In the genomic region with DNA sequence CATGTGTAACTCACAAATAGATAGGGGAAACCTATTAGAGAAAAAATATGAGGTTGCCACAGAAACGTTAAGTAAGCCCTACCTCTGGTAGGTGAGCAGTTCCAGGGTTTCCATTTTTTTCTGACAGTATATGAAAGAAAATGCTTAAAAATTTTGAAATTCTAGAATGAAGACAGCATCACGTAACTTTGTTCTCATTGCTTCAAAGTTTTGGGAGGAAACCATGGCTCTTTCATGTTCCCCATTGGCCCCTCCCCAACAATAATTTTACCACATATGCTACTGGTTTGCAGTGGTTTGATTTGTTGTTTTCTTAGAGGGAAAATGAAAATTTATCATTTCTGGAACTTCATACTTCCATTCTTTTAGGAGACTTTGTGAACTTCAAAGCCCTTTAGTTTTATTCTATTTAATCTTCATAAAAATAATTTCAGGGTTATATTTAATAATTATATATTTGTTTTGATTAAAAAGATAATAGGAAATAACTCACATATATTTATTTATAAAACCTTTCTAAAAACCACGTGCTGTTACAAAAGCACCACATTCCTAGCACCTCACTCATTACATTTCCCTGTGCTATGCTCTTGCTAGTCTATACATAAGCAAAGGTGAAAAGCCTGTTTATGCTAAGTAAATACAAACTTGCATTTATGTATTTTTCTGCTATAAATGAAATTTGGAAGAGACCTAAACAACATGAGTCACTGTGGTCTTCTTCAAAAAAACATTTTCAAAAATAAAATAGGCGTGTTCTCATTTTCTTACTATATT, we compare ENCODE assay signal across 19 cellular contexts.
"Had no signal": no experiment of that assay in that cellular context is flagged by ENCODE, and none has a peak within 500 bp of the region (broad histone marks: within the 10 kb centered on the region; RNA-seq: fewer than 3 reads in every experiment).

No MANE protein-coding gene starts in this region.

- H3K27ac ChIP-seq: esophagus squamous epithelium, left lung, neutrophil, spleen, tibial artery, upper lobe of left lung, uterus had no signal

- FAIRE-seq: islet of Langerhans had no signal

- H3K4me3 ChIP-seq: esophagus squamous epithelium, left lung, lung, spleen, tibial artery, upper lobe of left lung, uterus had no signal

- DNase-seq: cortex of kidney; effector memory CD8-positive, alpha-beta T cell; esophagus squamous epithelium; left lung; mesenchymal stem cell; midbrain; naive B cell; spleen; stimulated activated CD4-positive, alpha-beta T cell treated with anti-CD3 and anti-CD28 coated beads, Interleukin-15, amount 100 ng/mL, for 24 hours; stimulated activated CD4-positive, alpha-beta T cell treated with anti-CD3 and anti-CD28 coated beads, Interleukin-1b, Interleukin-23, amount 100 ng/mL, for 48 hours; stimulated activated CD4-positive, alpha-beta T cell treated with anti-CD3 and anti-CD28 coated beads, Interleukin-4, amount 100 ng/mL, for 24 hours; tibial artery; upper lobe of left lung; uterus had no signal

- H3K4me1 ChIP-seq: esophagus squamous epithelium, left lung, spleen, tibial artery, upper lobe of left lung, uterus had no signal

- H3K27me3 ChIP-seq: esophagus squamous epithelium, left lung, neutrophil, spleen, tibial artery, upper lobe of left lung, uterus had no signal

- H3K9me3 ChIP-seq: esophagus squamous epithelium, left lung, neutrophil, spleen, tibial artery, upper lobe of left lung, uterus had no signal

- H3K36me3 ChIP-seq: esophagus squamous epithelium, left lung, neutrophil, spleen, tibial artery, upper lobe of left lung, uterus had no signal

- ATAC-seq: effector memory CD8-positive, alpha-beta T cell; left lung; sciatic nerve; stimulated activated memory B cell treated with anti-CD40 and anti-IgM and Interleukin-4, amounts not matched to agents 10 μg/mL and 1 μg/mL and 100 μg/mL, for 72 hours had no signal
